26 cellular contexts compared by ENCODE assay signal in genomic region chr9:87894998-87895625, GRCh38. TPM values are rescaled to one million over a fixed set of nuclear protein-coding genes. Genes with fewer than 3 reads are reported as not detected.
A peak's percentile ranks its signal among the peaks of the same experiment; 100 is the strongest.
DNase-seq lines count a peak whose midpoint lies in the region; ATAC-seq, FAIRE-seq and TF ChIP-seq lines count a peak whose summit lies in the region.
"Had no signal": no experiment of that assay in that cellular context is flagged by ENCODE, and none has a peak within 500 bp of the region (broad histone marks: within the 10 kb centered on the region; RNA-seq: fewer than 3 reads in every experiment).

No MANE protein-coding gene starts in this region.

- intact Hi-C loops in cardiac septum (cut with DNase I) = no loop called here
- intact Hi-C loops in Right ventricle myocardium superior (cut with DNase I) = no loop called here

- H3K4me3 ChIP-seq in WERI-Rb-1 (ENCODE audit: low read depth, low read length) = no peak overlapping the region
- no peak overlapping the region for H3K4me3 ChIP-seq in SJCRH30
- H3K4me3 ChIP-seq: BLaER1 treated with 17β-estradiol and CSF1 and Interleukin-3, amounts not matched to agents 10 nM and 100 nM; esophagus squamous epithelium; Peyer's patch; tibial artery had no signal

- peak; percentile 39 for TF ChIP-seq CTCF in WERI-Rb-1 (IDR thresholded peaks at IDR 0.05; ENCODE audit: low read depth, low read length)

- H3K27ac ChIP-seq in WERI-Rb-1 (no peak overlapping the region), SJCRH30 (no peak overlapping the region)
- H3K27ac ChIP-seq: BLaER1 treated with 17β-estradiol and CSF1 and Interleukin-3, amounts not matched to agents 10 nM and 100 nM; esophagus squamous epithelium; Peyer's patch; tibial artery had no signal

- ATAC-seq in Right ventricle myocardium superior (ENCODE audit: poor library complexity) (no peak), GM19455 (IDR thresholded peaks at IDR 0.05; ENCODE audit: unreplicated experiment) (no peak)
- ATAC-seq: effector memory CD8-positive, alpha-beta T cell; T-helper 17 cell had no signal

- TF ChIP-seq POLR2A in GM12892 (IDR thresholded peaks at IDR 0.05; ENCODE audit: low read depth, low read length) = no peak

- H3K36me3 ChIP-seq in WERI-Rb-1 = no peaks in the 10 kb centered on the region
- no peaks in the 10 kb centered on the region for H3K36me3 ChIP-seq in SJCRH30
- H3K36me3 ChIP-seq: BLaER1 treated with 17β-estradiol and CSF1 and Interleukin-3, amounts not matched to agents 10 nM and 100 nM; esophagus squamous epithelium; Peyer's patch; tibial artery had no signal

- H3K9me3 ChIP-seq in WERI-Rb-1 (ENCODE audit: severe bottlenecking) = no peaks in the 10 kb centered on the region
- H3K9me3 ChIP-seq in SJCRH30 (replicated peaks) = no peaks in the 10 kb centered on the region
- H3K9me3 ChIP-seq: esophagus squamous epithelium, Peyer's patch had no signal

- no peaks in the 10 kb centered on the region for H3K27me3 ChIP-seq in WERI-Rb-1 (ENCODE audit: insufficient read depth, low read depth, severe bottlenecking)
- no peaks in the 10 kb centered on the region for H3K27me3 ChIP-seq in SJCRH30
- H3K27me3 ChIP-seq: BLaER1 treated with 17β-estradiol and CSF1 and Interleukin-3, amounts not matched to agents 10 nM and 100 nM; esophagus squamous epithelium; Peyer's patch; tibial artery had no signal

- no peak for FAIRE-seq in GM12892 (lab: Jason Lieb, UNC)
- FAIRE-seq: colon, GM18507 had no signal

- H3K4me1 ChIP-seq in SJCRH30 = no peaks in the 10 kb centered on the region
- H3K4me1 ChIP-seq: BLaER1 treated with 17β-estradiol and CSF1 and Interleukin-3, amounts not matched to agents 10 nM and 100 nM; esophagus squamous epithelium; Peyer's patch; tibial artery had no signal

- DNase-seq in cardiac septum (ENCODE audit: low spot score) = peak; percentile 29
- no peak for DNase-seq in Right ventricle myocardium superior
- no peak for DNase-seq in WERI-Rb-1
- peak; percentile 52 for DNase-seq in foreskin melanocyte
- DNase-seq in SJCRH30 = no peak
- no peak for DNase-seq in NCI-H2196 treated with DMSO at 0.1 percent for 48 hours (lab: John Stamatoyannopoulos, UW; ENCODE audit: unreplicated experiment)
- DNase-seq in GM12892 (ENCODE audit: insufficient read length) = no peak
- DNase-seq: activated CD8-positive, alpha-beta memory T cell treated with anti-CD3 and anti-CD28 coated beads, Interleukin-2, amount 50 U/mL, for 48 hours; activated naive CD8-positive, alpha-beta T cell treated with anti-CD3 and anti-CD28 coated beads, Interleukin-2, amount 10 ng/mL, durations not matched to agents 7 days and 5 days; effector memory CD8-positive, alpha-beta T cell; EL; esophagus squamous epithelium; NCI-H1105; NCI-H2029; NK-92 treated with Interleukin-12 subunit alpha and Interleukin-12 subunit beta, amount 100 ng/mL, for 24 hours; occipital lobe; stimulated activated CD4-positive, alpha-beta T cell treated with anti-CD3 and anti-CD28 coated beads, Interleukin-4, amount 100 ng/mL, for 4 hours; T-helper 17 cell; tibial artery had no signal

RNA-seq across cellular contexts. Expression of gene SPATA31E1, which starts 12.4 kb away (rescaled TPM):
- total RNA-seq in cardiac septum = not detected
- not detected for total RNA-seq in Right ventricle myocardium superior
- total RNA-seq in SJCRH30 (2014; rRNA removed; shearing (Covaris generic)) = not detected in 2 replicates
- polyA plus RNA-seq in GM12892 (2012; ENCODE audit: missing spikeins) = not detected
- total RNA-seq: A172; activated naive CD8-positive, alpha-beta T cell treated with anti-CD3 and anti-CD28 coated beads, Interleukin-2, amount 10 ng/mL, durations not matched to agents 7 days and 5 days; esophagus squamous epithelium; NCI-H460; occipital lobe; Peyer's patch; T-helper 17 cell had no signal

RNA-seq across cellular contexts. Expression of gene SPATA31C1, which starts 22.6 kb away (rescaled TPM):
- total RNA-seq in cardiac septum = not detected
- total RNA-seq in Right ventricle myocardium superior = not detected
- total RNA-seq in SJCRH30 (2014; rRNA removed; shearing (Covaris generic)) = 0.10 and 0.14 TPM in 2 replicates
- not detected for polyA plus RNA-seq in GM12892 (2012; ENCODE audit: missing spikeins)
- total RNA-seq: A172; activated naive CD8-positive, alpha-beta T cell treated with anti-CD3 and anti-CD28 coated beads, Interleukin-2, amount 10 ng/mL, durations not matched to agents 7 days and 5 days; esophagus squamous epithelium; NCI-H460; occipital lobe; Peyer's patch; T-helper 17 cell had no signal

Comparison
In these comparisons a context has a peak if more than half of its experiments do, and no peak if none do; other contexts are left out.
1. DNase-seq: peak in cardiac septum (single experiment) and foreskin melanocyte (single experiment); none in Right ventricle myocardium superior (single experiment), WERI-Rb-1 (single experiment), SJCRH30 (0 of 2), NCI-H2196 treated with DMSO at 0.1 percent for 48 hours (single experiment) and GM12892 (single experiment).